Comparison of ENCODE assay signal across 16 cellular contexts in genomic region chrY:15471406-15471805, GRCh38.
"Had no signal": no experiment of that assay in that cellular context is flagged by ENCODE, and none has a peak within 500 bp of the region (broad histone marks: within the 10 kb centered on the region; RNA-seq: fewer than 3 reads in every experiment).

No MANE protein-coding gene starts in this region.

- H3K36me3 ChIP-seq: adrenal gland, esophagus muscularis mucosa, heart right ventricle, ovary, right lobe of liver, spleen, thyroid gland had no signal

- H3K9me3 Mint-ChIP-seq: activated naive CD4-positive, alpha-beta T cell treated with anti-CD3 and anti-CD28 coated beads, Interleukin-2, amount 50 U/mL, for 72 hours; activated T-cell treated with anti-CD3 and anti-CD28 coated beads, Interleukin-2, amount 50 U/mL, for 72 hours; natural killer cell; stimulated activated naive B cell treated with anti-CD40 and anti-IgM and Interleukin-4, amounts not matched to agents 10 μg/mL and 1 μg/mL and 100 μg/mL, for 72 hours had no signal

- ATAC-seq: activated naive CD4-positive, alpha-beta T cell treated with anti-CD3 and anti-CD28 coated beads, Interleukin-2, amount 50 U/mL, for 72 hours; activated T-cell treated with anti-CD3 and anti-CD28 coated beads, Interleukin-2, amount 50 U/mL, for 72 hours; heart right ventricle; natural killer cell; right lobe of liver; stimulated activated naive B cell treated with anti-CD40 and anti-IgM and Interleukin-4, amounts not matched to agents 10 μg/mL and 1 μg/mL and 100 μg/mL, for 72 hours; T-helper 17 cell had no signal

- H3K4me1 Mint-ChIP-seq: natural killer cell; stimulated activated naive B cell treated with anti-CD40 and anti-IgM and Interleukin-4, amounts not matched to agents 10 μg/mL and 1 μg/mL and 100 μg/mL, for 72 hours; T-helper 17 cell had no signal

- H3K27me3 ChIP-seq: adrenal gland, esophagus muscularis mucosa, heart right ventricle, ovary, right lobe of liver, spleen, thyroid gland had no signal

- H3K9me3 ChIP-seq: adrenal gland, esophagus muscularis mucosa, heart right ventricle, ovary, right lobe of liver, spleen, thyroid gland had no signal

- H3K4me3 ChIP-seq: adrenal gland, esophagus muscularis mucosa, heart right ventricle, ovary, right lobe of liver, spleen, thyroid gland had no signal

- H3K4me1 ChIP-seq: adrenal gland, esophagus muscularis mucosa, heart right ventricle, right lobe of liver, spleen, thyroid gland had no signal

- DNase-seq: activated CD4-positive, alpha-beta T cell treated with anti-CD3 and anti-CD28 coated beads for 1 hour; activated gamma-delta T cell; activated T-cell treated with anti-CD3 and anti-CD28 coated beads, Interleukin-2, amount 50 U/mL, for 72 hours; adrenal gland; effector CD4-positive, alpha-beta T cell; heart right ventricle; natural killer cell; ovary; right lobe of liver; spleen; stimulated activated naive B cell treated with anti-CD40 and anti-IgM and Interleukin-4, amounts not matched to agents 10 μg/mL and 1 μg/mL and 100 μg/mL, for 72 hours; T-helper 17 cell; thyroid gland had no signal

- H3K4me3 Mint-ChIP-seq: activated T-cell treated with anti-CD3 and anti-CD28 coated beads, Interleukin-2, amount 50 U/mL, for 72 hours; natural killer cell; stimulated activated naive B cell treated with anti-CD40 and anti-IgM and Interleukin-4, amounts not matched to agents 10 μg/mL and 1 μg/mL and 100 μg/mL, for 72 hours; T-helper 17 cell had no signal

- H3K27ac Mint-ChIP-seq: activated naive CD4-positive, alpha-beta T cell treated with anti-CD3 and anti-CD28 coated beads, Interleukin-2, amount 50 U/mL, for 72 hours; activated T-cell treated with anti-CD3 and anti-CD28 coated beads, Interleukin-2, amount 50 U/mL, for 72 hours; natural killer cell; stimulated activated naive B cell treated with anti-CD40 and anti-IgM and Interleukin-4, amounts not matched to agents 10 μg/mL and 1 μg/mL and 100 μg/mL, for 72 hours; T-helper 17 cell had no signal

- H3K27ac ChIP-seq: adrenal gland, esophagus muscularis mucosa, heart right ventricle, ovary, right lobe of liver, spleen, thyroid gland, VCaP had no signal

- H3K27me3 Mint-ChIP-seq: stimulated activated naive B cell treated with anti-CD40 and anti-IgM and Interleukin-4, amounts not matched to agents 10 μg/mL and 1 μg/mL and 100 μg/mL, for 72 hours; T-helper 17 cell had no signal

- H3K36me3 Mint-ChIP-seq: activated naive CD4-positive, alpha-beta T cell treated with anti-CD3 and anti-CD28 coated beads, Interleukin-2, amount 50 U/mL, for 72 hours; natural killer cell; stimulated activated naive B cell treated with anti-CD40 and anti-IgM and Interleukin-4, amounts not matched to agents 10 μg/mL and 1 μg/mL and 100 μg/mL, for 72 hours had no signal
